10 cellular contexts compared by ENCODE assay signal in the genomic region with DNA sequence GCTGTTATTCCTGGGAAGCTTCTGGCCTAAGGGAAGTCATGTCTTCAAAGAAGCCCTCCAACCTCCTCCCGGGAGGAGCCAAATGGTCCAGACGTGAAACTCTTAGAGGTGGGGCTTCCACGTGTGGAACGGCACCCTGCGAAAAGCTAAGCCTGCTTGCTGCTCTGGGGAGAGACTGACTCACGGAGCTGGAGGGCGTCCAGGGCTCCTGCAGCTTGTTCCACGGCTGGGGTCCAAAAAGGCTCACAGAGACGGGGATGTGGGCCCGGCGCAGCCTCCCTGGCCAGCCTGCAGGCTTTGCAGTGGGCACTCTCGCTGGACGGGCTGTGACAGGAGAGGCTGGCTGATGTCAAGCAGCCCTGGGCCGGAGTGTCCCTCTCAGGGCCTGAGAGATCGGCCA.
DNase-seq lines count a peak whose midpoint lies in the region; ATAC-seq and TF ChIP-seq lines count a peak whose summit lies in the region.
"Had no signal": no experiment of that assay in that cellular context is flagged by ENCODE, and none has a peak within 500 bp of the region (broad histone marks: within the 10 kb centered on the region; RNA-seq: fewer than 3 reads in every experiment).

No MANE protein-coding gene starts in this region.

- H2BK120ac ChIP-seq in neuronal stem cell (ENCODE audit: low read depth, low read length) = no peak overlapping the region

- no peaks in the 10 kb centered on the region for H3K9me3 ChIP-seq in gastroesophageal sphincter
- H3K9me3 ChIP-seq in neuronal stem cell (replicated peaks in 1 of 2; ENCODE audit: control insufficient read depth in 2 of 2, insufficient read depth in 1 of 2, low read depth in 1 of 2, low read length in 2 of 2) = no peaks in the 10 kb centered on the region
- no peaks in the 10 kb centered on the region for H3K9me3 ChIP-seq in CD4-positive, alpha-beta memory T cell (ENCODE audit: control insufficient read depth in 1 of 2, low read length in 2 of 2)
- H3K9me3 ChIP-seq: A549 had no signal

- H3K27me3 Mint-ChIP-seq in CD4-positive, alpha-beta memory T cell = peaks cover 0 to 2% of the 10 kb centered on the region in 2 donors
- H3K27me3 Mint-ChIP-seq: activated T-cell treated with anti-CD3 and anti-CD28 coated beads, Interleukin-2, amount 50 U/mL, for 24 hours had no signal

- no peak for TF ChIP-seq EP300 in gastroesophageal sphincter (IDR thresholded peaks at IDR 0.05)

- H3K4me1 Mint-ChIP-seq in CD4-positive, alpha-beta memory T cell = peaks cover 0 to 2% (median 0%) of the 10 kb centered on the region in 4 donors

- H3K23ac ChIP-seq in neuronal stem cell (ENCODE audit: low read depth, low read length, poor library complexity) = no peak overlapping the region

- H3K4ac ChIP-seq in neuronal stem cell (ENCODE audit: low read length) = no peak overlapping the region

- H3K4me3 ChIP-seq in ACC112 (ENCODE audit: low read depth, low read length) (0 out of 2 replicates have a peak overlapping the region, but pooled peaks have one; percentile 16), gastroesophageal sphincter (peak overlapping the region in 1 of 2 donors; percentile 17), neuronal stem cell (ENCODE audit: low read length in 2 of 2) (no peak overlapping the region)
- H3K4me3 ChIP-seq in CD4-positive, alpha-beta memory T cell (ENCODE audit: low read length in 2 of 2) = no peak overlapping the region
- H3K4me3 ChIP-seq: A549 had no signal

- no peak for TF ChIP-seq POLR2A in gastroesophageal sphincter (IDR thresholded peaks at IDR 0.05)

- H2AK5ac ChIP-seq in neuronal stem cell (ENCODE audit: low read depth, low read length) = peak overlapping the region; percentile 27

- no peaks in the 10 kb centered on the region for H3K79me1 ChIP-seq in neuronal stem cell (ENCODE audit: low read depth, low read length)

- peak overlapping the region; percentile 12 for H3K14ac ChIP-seq in neuronal stem cell (ENCODE audit: low read length)

- no peak overlapping the region for H3K27ac ChIP-seq in ACC112 (ENCODE audit: low read depth, low read length)
- peak overlapping the region; percentile 81 for H3K27ac ChIP-seq in angular gyrus (ENCODE audit: low read depth, low read length)
- peak overlapping the region in 3 of 4 donors; percentile 51 to 59 (median 59) for H3K27ac ChIP-seq in gastroesophageal sphincter
- no peak overlapping the region for H3K27ac ChIP-seq in neuronal stem cell (replicated peaks; ENCODE audit: low read length)
- no peak overlapping the region for H3K27ac ChIP-seq in CD4-positive, alpha-beta memory T cell (ENCODE audit: low read depth, low read length)
- H3K27ac ChIP-seq: A549 had no signal

- H3K36me3 Mint-ChIP-seq in CD4-positive, alpha-beta memory T cell = no peaks in the 10 kb centered on the region

- no peak overlapping the region for H2BK5ac ChIP-seq in neuronal stem cell (ENCODE audit: low read length)

- no peak overlapping the region for H3K4me3 Mint-ChIP-seq in CD4-positive, alpha-beta memory T cell
- H3K4me3 Mint-ChIP-seq: activated T-cell treated with anti-CD3 and anti-CD28 coated beads, Interleukin-2, amount 50 U/mL, for 24 hours had no signal

- H3K4me1 ChIP-seq in ACC112 (ENCODE audit: control insufficient read depth, insufficient read depth, low read length, unreplicated experiment) = peaks cover 17% of the 10 kb centered on the region
- H3K4me1 ChIP-seq in gastroesophageal sphincter = peaks cover 0 to 32% (median 3%) of the 10 kb centered on the region in 3 donors
- H3K4me1 ChIP-seq in neuronal stem cell (ENCODE audit: control insufficient read depth in 2 of 2, insufficient read depth in 1 of 2, low read depth in 1 of 2, low read length in 2 of 2) = peaks cover 0 to 16% of the 10 kb centered on the region in 2 donors
- H3K4me1 ChIP-seq in CD4-positive, alpha-beta memory T cell (ENCODE audit: insufficient read depth, low read length) = no peaks in the 10 kb centered on the region
- H3K4me1 ChIP-seq: A549 had no signal

- CTCF ChIA-PET in CD4-positive, alpha-beta memory T cell (lab: Charles Lee; ENCODE audit: partially characterized antibody) = interaction anchor here (1.8 kb wide), 1 partner anchor 17 kb away, joined by 6 read pairs; no protein-coding TSS in a partner anchor

- H4K91ac ChIP-seq in neuronal stem cell (ENCODE audit: low read depth, low read length, poor library complexity) = no peak overlapping the region

- H3K18ac ChIP-seq in neuronal stem cell (ENCODE audit: low read length) = peak overlapping the region; percentile 66

- H2AFZ ChIP-seq in ACC112 (ENCODE audit: low read length, unreplicated experiment) = no peak overlapping the region
- H2AFZ ChIP-seq in neuronal stem cell (ENCODE audit: low read length) = no peak overlapping the region

- TF ChIP-seq CTCF in gastroesophageal sphincter (IDR thresholded peaks at IDR 0.05) = no peak

- no peak overlapping the region for H4K8ac ChIP-seq in neuronal stem cell (ENCODE audit: low read depth, low read length)

- no peak overlapping the region for H3K27ac Mint-ChIP-seq in CD4-positive, alpha-beta memory T cell
- H3K27ac Mint-ChIP-seq: activated T-cell treated with anti-CD3 and anti-CD28 coated beads, Interleukin-2, amount 50 U/mL, for 24 hours had no signal

- ATAC-seq in gastroesophageal sphincter (peak; percentile 80), GM18867 (IDR thresholded peaks at IDR 0.05; ENCODE audit: unreplicated experiment) (no peak), GM21390 (IDR thresholded peaks at IDR 0.05; ENCODE audit: unreplicated experiment) (no peak)

- no peak overlapping the region for H2BK12ac ChIP-seq in neuronal stem cell (ENCODE audit: low read length)

- H3K4me2 ChIP-seq in neuronal stem cell (ENCODE audit: insufficient read depth, low read length, poor library complexity, severe bottlenecking) = no peak overlapping the region
- H3K4me2 ChIP-seq: A549 had no signal

- no peaks in the 10 kb centered on the region for H3K27me3 ChIP-seq in ACC112 (ENCODE audit: insufficient read depth, low read length)
- H3K27me3 ChIP-seq in gastroesophageal sphincter = no peaks in the 10 kb centered on the region
- H3K27me3 ChIP-seq in neuronal stem cell (ENCODE audit: control insufficient read depth in 3 of 3, insufficient read depth in 3 of 3, low read depth in 1 of 3, low read length in 3 of 3) = no peaks in the 10 kb centered on the region
- H3K27me3 ChIP-seq in CD4-positive, alpha-beta memory T cell (ENCODE audit: insufficient read depth, low read length) = no peaks in the 10 kb centered on the region

- no peaks in the 10 kb centered on the region for H3K79me2 ChIP-seq in ACC112 (ENCODE audit: control insufficient read depth, insufficient read depth, low read length, unreplicated experiment)

- no peaks in the 10 kb centered on the region for H3K36me3 ChIP-seq in ACC112 (ENCODE audit: insufficient read depth, low read length)
- peaks cover 0 to 24% of the 10 kb centered on the region in 2 donors for H3K36me3 ChIP-seq in gastroesophageal sphincter
- peaks cover 6 to 10% of the 10 kb centered on the region in 2 donors for H3K36me3 ChIP-seq in neuronal stem cell (replicated peaks in 1 of 2; ENCODE audit: control insufficient read depth in 2 of 2, insufficient read depth in 2 of 2, low read length in 2 of 2)
- no peaks in the 10 kb centered on the region for H3K36me3 ChIP-seq in CD4-positive, alpha-beta memory T cell (ENCODE audit: insufficient read depth, low read length)

- H2BK15ac ChIP-seq in neuronal stem cell (ENCODE audit: low read length) = no peak overlapping the region

- H3K9me3 Mint-ChIP-seq in CD4-positive, alpha-beta memory T cell = no peaks in the 10 kb centered on the region
- H3K9me3 Mint-ChIP-seq: activated T-cell treated with anti-CD3 and anti-CD28 coated beads, Interleukin-2, amount 50 U/mL, for 24 hours had no signal

- intact Hi-C loops in CD4-positive, alpha-beta memory T cell (cut with micrococcal nuclease) = no loop called here

- POLR2A ChIA-PET in CD4-positive, alpha-beta memory T cell (lab: Charles Lee; ENCODE audit: partially characterized antibody) = no interaction called here

- no peak for DNase-seq in neuronal stem cell (ENCODE audit: low spot score)
- DNase-seq in CD4-positive, alpha-beta memory T cell = no peak
- DNase-seq in islet precursor cell = no peak
- DNase-seq: activated T-cell treated with anti-CD3 and anti-CD28 coated beads, Interleukin-2, amount 50 U/mL, for 24 hours had no signal

- WGBS in gastroesophageal sphincter (ENCODE audit: low coverage in 1 of 2), 2 donors = 40% methylated on average over 2 of the region's 15 CpGs; no CpG with 5 or more reads in 1 of the 2 donors
- no CpG with 5 or more reads among the region's 15 CpGs for WGBS in neuronal stem cell (ENCODE audit: extremely low coverage in 2 of 2, insufficient read length in 2 of 2, insufficient replicate concordance in 1 of 2), 2 donors

- H3K9ac ChIP-seq in neuronal stem cell (ENCODE audit: low read depth, low read length, poor library complexity) = no peak overlapping the region

Comparison
In these comparisons a context has a peak if more than half of its experiments do, and no peak if none do; other contexts are left out.
1. H3K27ac ChIP-seq: peak in angular gyrus (single experiment) and gastroesophageal sphincter (3 of 4); none in ACC112 (single experiment), neuronal stem cell (single experiment) and CD4-positive, alpha-beta memory T cell (single experiment).